Comparison of ENCODE assay signal across 1 cellular context in the genomic region with DNA sequence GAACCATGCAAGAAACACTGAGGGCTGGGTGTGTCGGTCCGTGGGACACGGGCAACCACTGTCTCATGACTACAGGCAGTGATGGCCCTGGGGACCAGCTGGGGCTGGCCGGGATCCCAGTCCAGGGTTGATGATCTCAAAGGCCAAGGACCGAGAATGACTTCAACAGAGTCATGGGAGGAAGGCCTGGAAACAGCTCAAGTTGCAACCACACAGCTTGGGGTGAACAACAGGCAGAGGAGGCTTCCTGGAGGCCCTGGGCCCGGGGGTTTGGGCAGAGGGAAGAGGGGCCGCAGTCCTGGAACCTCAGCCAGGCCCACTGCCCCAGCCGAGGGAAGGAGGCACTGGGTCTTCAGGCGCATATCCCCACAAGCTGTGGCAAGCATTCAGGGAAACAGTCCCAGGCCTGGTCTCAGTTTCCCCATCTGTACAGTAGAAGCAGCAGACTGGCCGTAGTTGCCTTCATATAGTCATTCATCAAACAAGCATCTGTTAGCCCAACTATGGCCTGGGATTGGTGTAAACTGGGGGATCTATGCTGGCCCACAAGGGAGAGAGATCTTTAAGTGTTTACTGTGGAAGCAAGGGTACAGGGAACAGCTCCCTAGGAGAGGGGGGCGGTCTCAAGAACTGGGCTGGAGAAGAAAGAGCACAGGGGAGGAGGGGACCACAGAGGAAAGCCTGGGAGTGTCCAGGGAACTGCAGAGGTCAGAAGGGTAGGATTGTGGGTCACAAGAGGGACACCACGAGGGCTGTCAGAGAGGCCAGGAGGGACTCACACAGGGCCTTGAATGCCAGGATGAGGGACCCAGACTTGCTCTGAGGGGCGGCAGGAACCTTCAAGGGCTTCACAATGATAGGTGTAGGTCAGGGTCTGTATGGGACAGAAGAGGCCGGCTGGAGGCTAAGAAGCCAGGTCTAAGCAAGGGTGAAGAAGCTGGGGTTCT.
TF ChIP-seq lines count a peak whose summit lies in the region.

No MANE protein-coding gene starts in this region.

TF ChIP-seq in HepG2, 621 proteins besides CTCF, POLR2A, EP300 and RAD21 (continued from another document and continues in another):
- TF ChIP-seq NCOR1 (IDR thresholded peaks at IDR 0.05; ENCODE audit: borderline replicate concordance, low read length) (no peak), ZNF644 (CRISPR knock-in tag; IDR thresholded peaks at IDR 0.05; ENCODE audit: low read depth) (peak; percentile 86), PITX1 (CRISPR knock-in tag; IDR thresholded peaks at IDR 0.05) (no peak), SAP130 (CRISPR knock-in tag; IDR thresholded peaks at IDR 0.05; ENCODE audit: low read depth) (peak; percentile 18; the same call in 1 of the 2 replicates), BORCS8-MEF2B (CRISPR knock-in tag; IDR thresholded peaks at IDR 0.05) (0 out of 2 replicates have a peak, but pooled peaks have one; percentile 40), ZNF3 (CRISPR knock-in tag; IDR thresholded peaks at IDR 0.05) (peak; percentile 88), SP4 (CRISPR knock-in tag; IDR thresholded peaks at IDR 0.05) (0 out of 2 replicates have a peak, but pooled peaks have one; percentile 43), TBX2 (CRISPR knock-in tag; IDR thresholded peaks at IDR 0.05; ENCODE audit: borderline replicate concordance) (0 out of 2 replicates have a peak, but pooled peaks have one; percentile 27), ZNF891 (CRISPR knock-in tag; IDR thresholded peaks at IDR 0.05) (peak; percentile 57; the same call in 1 of the 2 replicates), EED (CRISPR knock-in tag; IDR thresholded peaks at IDR 0.05) (peak; percentile 66; the same call in 1 of the 2 replicates), ZBTB42 (CRISPR knock-in tag; IDR thresholded peaks at IDR 0.05) (no peak), ZNF383 (CRISPR knock-in tag; IDR thresholded peaks at IDR 0.05; ENCODE audit: borderline replicate concordance) (no peak), SOX5 (CRISPR knock-in tag; IDR thresholded peaks at IDR 0.05; ENCODE audit: borderline replicate concordance) (0 out of 2 replicates have a peak, but pooled peaks have one; percentile 6), BCL6 (CRISPR knock-in tag; IDR thresholded peaks at IDR 0.05) (no peak), SALL1 (CRISPR knock-in tag; IDR thresholded peaks at IDR 0.05) (0 out of 2 replicates have a peak, but pooled peaks have one; percentile 10), ZNF792 (CRISPR knock-in tag; IDR thresholded peaks at IDR 0.05) (0 out of 2 replicates have a peak, but pooled peaks have one; percentile 21), GTF3A (CRISPR knock-in tag; conservative IDR thresholded peaks at IDR 0.05) (peak; percentile 76; the same call in 1 of the 2 replicates), GATAD1 (CRISPR knock-in tag; IDR thresholded peaks at IDR 0.05) (0 out of 2 replicates have a peak, but pooled peaks have one; percentile 20), ZBTB21 (CRISPR knock-in tag; IDR thresholded peaks at IDR 0.05) (peak; percentile 30; the same call in 1 of the 2 replicates)
- TF ChIP-seq, protein P1, sequence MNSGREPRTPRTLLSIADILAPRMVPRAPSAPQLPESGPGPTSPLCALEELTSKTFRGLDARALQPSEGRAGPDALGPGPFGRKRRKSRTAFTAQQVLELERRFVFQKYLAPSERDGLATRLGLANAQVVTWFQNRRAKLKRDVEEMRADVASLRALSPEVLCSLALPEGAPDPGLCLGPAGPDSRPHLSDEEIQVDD (CRISPR knock-in tag; IDR thresholded peaks at IDR 0.05; ENCODE audit: borderline replicate concordance), result 0 out of 2 replicates have a peak, but pooled peaks have one; percentile 18
- TF ChIP-seq, protein P2, sequence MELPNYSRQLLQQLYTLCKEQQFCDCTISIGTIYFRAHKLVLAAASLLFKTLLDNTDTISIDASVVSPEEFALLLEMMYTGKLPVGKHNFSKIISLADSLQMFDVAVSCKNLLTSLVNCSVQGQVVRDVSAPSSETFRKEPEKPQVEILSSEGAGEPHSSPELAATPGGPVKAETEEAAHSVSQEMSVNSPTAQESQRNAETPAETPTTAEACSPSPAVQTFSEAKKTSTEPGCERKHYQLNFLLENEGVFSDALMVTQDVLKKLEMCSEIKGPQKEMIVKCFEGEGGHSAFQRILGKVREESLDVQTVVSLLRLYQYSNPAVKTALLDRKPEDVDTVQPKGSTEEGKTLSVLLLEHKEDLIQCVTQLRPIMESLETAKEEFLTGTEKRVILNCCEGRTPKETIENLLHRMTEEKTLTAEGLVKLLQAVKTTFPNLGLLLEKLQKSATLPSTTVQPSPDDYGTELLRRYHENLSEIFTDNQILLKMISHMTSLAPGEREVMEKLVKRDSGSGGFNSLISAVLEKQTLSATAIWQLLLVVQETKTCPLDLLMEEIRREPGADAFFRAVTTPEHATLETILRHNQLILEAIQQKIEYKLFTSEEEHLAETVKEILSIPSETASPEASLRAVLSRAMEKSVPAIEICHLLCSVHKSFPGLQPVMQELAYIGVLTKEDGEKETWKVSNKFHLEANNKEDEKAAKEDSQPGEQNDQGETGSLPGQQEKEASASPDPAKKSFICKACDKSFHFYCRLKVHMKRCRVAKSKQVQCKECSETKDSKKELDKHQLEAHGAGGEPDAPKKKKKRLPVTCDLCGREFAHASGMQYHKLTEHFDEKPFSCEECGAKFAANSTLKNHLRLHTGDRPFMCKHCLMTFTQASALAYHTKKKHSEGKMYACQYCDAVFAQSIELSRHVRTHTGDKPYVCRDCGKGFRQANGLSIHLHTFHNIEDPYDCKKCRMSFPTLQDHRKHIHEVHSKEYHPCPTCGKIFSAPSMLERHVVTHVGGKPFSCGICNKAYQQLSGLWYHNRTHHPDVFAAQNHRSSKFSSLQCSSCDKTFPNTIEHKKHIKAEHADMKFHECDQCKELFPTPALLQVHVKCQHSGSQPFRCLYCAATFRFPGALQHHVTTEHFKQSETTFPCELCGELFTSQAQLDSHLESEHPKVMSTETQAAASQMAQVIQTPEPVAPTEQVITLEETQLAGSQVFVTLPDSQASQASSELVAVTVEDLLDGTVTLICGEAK (IDR thresholded peaks at IDR 0.05), result no peak
- TF ChIP-seq, protein P2 (CRISPR knock-in tag; IDR thresholded peaks at IDR 0.05), result 0 out of 2 replicates have a peak, but pooled peaks have one; percentile 53
- TF ChIP-seq, protein P3, sequence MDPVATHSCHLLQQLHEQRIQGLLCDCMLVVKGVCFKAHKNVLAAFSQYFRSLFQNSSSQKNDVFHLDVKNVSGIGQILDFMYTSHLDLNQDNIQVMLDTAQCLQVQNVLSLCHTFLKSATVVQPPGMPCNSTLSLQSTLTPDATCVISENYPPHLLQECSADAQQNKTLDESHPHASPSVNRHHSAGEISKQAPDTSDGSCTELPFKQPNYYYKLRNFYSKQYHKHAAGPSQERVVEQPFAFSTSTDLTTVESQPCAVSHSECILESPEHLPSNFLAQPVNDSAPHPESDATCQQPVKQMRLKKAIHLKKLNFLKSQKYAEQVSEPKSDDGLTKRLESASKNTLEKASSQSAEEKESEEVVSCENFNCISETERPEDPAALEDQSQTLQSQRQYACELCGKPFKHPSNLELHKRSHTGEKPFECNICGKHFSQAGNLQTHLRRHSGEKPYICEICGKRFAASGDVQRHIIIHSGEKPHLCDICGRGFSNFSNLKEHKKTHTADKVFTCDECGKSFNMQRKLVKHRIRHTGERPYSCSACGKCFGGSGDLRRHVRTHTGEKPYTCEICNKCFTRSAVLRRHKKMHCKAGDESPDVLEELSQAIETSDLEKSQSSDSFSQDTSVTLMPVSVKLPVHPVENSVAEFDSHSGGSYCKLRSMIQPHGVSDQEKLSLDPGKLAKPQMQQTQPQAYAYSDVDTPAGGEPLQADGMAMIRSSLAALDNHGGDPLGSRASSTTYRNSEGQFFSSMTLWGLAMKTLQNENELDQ (CRISPR knock-in tag; IDR thresholded peaks at IDR 0.05; ENCODE audit: borderline replicate concordance), result 0 out of 2 replicates have a peak, but pooled peaks have one; percentile 2
- TF ChIP-seq, protein P4, sequence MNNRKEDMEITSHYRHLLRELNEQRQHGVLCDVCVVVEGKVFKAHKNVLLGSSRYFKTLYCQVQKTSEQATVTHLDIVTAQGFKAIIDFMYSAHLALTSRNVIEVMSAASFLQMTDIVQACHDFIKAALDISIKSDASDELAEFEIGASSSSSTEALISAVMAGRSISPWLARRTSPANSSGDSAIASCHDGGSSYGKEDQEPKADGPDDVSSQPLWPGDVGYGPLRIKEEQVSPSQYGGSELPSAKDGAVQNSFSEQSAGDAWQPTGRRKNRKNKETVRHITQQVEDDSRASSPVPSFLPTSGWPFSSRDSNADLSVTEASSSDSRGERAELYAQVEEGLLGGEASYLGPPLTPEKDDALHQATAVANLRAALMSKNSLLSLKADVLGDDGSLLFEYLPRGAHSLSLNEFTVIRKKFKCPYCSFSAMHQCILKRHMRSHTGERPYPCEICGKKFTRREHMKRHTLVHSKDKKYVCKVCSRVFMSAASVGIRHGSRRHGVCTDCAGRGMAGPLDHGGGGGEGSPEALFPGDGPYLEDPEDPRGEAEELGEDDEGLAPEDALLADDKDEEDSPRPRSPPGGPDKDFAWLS (CRISPR knock-in tag; IDR thresholded peaks at IDR 0.05; ENCODE audit: borderline replicate concordance), result 0 out of 2 replicates have a peak, but pooled peaks have one; percentile 48
- TF ChIP-seq, protein P5, sequence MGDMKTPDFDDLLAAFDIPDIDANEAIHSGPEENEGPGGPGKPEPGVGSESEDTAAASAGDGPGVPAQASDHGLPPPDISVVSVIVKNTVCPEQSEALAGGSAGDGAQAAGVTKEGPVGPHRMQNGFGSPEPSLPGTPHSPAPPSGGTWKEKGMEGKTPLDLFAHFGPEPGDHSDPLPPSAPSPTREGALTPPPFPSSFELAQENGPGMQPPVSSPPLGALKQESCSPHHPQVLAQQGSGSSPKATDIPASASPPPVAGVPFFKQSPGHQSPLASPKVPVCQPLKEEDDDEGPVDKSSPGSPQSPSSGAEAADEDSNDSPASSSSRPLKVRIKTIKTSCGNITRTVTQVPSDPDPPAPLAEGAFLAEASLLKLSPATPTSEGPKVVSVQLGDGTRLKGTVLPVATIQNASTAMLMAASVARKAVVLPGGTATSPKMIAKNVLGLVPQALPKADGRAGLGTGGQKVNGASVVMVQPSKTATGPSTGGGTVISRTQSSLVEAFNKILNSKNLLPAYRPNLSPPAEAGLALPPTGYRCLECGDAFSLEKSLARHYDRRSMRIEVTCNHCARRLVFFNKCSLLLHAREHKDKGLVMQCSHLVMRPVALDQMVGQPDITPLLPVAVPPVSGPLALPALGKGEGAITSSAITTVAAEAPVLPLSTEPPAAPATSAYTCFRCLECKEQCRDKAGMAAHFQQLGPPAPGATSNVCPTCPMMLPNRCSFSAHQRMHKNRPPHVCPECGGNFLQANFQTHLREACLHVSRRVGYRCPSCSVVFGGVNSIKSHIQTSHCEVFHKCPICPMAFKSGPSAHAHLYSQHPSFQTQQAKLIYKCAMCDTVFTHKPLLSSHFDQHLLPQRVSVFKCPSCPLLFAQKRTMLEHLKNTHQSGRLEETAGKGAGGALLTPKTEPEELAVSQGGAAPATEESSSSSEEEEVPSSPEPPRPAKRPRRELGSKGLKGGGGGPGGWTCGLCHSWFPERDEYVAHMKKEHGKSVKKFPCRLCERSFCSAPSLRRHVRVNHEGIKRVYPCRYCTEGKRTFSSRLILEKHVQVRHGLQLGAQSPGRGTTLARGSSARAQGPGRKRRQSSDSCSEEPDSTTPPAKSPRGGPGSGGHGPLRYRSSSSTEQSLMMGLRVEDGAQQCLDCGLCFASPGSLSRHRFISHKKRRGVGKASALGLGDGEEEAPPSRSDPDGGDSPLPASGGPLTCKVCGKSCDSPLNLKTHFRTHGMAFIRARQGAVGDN (CRISPR knock-in tag; IDR thresholded peaks at IDR 0.05), result peak; percentile 34; the same call in 1 of the 2 replicates
- TF ChIP-seq, protein P6, sequence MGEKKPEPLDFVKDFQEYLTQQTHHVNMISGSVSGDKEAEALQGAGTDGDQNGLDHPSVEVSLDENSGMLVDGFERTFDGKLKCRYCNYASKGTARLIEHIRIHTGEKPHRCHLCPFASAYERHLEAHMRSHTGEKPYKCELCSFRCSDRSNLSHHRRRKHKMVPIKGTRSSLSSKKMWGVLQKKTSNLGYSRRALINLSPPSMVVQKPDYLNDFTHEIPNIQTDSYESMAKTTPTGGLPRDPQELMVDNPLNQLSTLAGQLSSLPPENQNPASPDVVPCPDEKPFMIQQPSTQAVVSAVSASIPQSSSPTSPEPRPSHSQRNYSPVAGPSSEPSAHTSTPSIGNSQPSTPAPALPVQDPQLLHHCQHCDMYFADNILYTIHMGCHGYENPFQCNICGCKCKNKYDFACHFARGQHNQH (CRISPR knock-in tag; IDR thresholded peaks at IDR 0.05), result no peak
- TF ChIP-seq, protein P7, sequence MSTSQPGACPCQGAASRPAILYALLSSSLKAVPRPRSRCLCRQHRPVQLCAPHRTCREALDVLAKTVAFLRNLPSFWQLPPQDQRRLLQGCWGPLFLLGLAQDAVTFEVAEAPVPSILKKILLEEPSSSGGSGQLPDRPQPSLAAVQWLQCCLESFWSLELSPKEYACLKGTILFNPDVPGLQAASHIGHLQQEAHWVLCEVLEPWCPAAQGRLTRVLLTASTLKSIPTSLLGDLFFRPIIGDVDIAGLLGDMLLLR (CRISPR knock-in tag; IDR thresholded peaks at IDR 0.05), result no peak
- TF ChIP-seq, protein P8, sequence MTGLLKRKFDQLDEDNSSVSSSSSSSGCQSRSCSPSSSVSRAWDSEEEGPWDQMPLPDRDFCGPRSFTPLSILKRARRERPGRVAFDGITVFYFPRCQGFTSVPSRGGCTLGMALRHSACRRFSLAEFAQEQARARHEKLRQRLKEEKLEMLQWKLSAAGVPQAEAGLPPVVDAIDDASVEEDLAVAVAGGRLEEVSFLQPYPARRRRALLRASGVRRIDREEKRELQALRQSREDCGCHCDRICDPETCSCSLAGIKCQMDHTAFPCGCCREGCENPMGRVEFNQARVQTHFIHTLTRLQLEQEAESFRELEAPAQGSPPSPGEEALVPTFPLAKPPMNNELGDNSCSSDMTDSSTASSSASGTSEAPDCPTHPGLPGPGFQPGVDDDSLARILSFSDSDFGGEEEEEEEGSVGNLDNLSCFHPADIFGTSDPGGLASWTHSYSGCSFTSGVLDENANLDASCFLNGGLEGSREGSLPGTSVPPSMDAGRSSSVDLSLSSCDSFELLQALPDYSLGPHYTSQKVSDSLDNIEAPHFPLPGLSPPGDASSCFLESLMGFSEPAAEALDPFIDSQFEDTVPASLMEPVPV (CRISPR knock-in tag; IDR thresholded peaks at IDR 0.05), result peak; percentile 61; the same call in 1 of the 2 replicates
